Comparison of ENCODE assay signal across 17 cellular contexts in genomic region chr21:44694776-44695175, GRCh38. TPM values are rescaled to one million over a fixed set of nuclear protein-coding genes. Genes with fewer than 3 reads are reported as not detected.
"Had no signal": no experiment of that assay in that cellular context is flagged by ENCODE, and none has a peak within 500 bp of the region (broad histone marks: within the 10 kb centered on the region; RNA-seq: fewer than 3 reads in every experiment).

No MANE protein-coding gene starts in this region.

- H3K4me1 Mint-ChIP-seq: activated B cell treated with CpG ODN at 0.5 μM for 24 hours had no signal

- H3K27ac Mint-ChIP-seq: activated B cell treated with CpG ODN at 0.5 μM for 24 hours; activated CD4-positive, alpha-beta T cell treated with anti-CD3 and anti-CD28 coated beads, Interleukin-2, amount 10 ng/mL, durations not matched to agents 24 days and 14 days; activated T-helper 17 cell treated with anti-CD3 and anti-CD28 coated beads, Interleukin-2, amount 50 U/mL, for 72 hours; endodermal cell had no signal

- H3K9me3 ChIP-seq: pancreas, thyroid gland had no signal

- H3K36me3 ChIP-seq: gastroesophageal sphincter, pancreas, thyroid gland had no signal

- H3K4me3 Mint-ChIP-seq: activated B cell treated with CpG ODN at 0.5 μM for 24 hours; activated CD4-positive, alpha-beta T cell treated with anti-CD3 and anti-CD28 coated beads, Interleukin-2, amount 10 ng/mL, durations not matched to agents 24 days and 14 days; activated T-helper 17 cell treated with anti-CD3 and anti-CD28 coated beads, Interleukin-2, amount 50 U/mL, for 72 hours; endodermal cell had no signal

- H3K9me3 Mint-ChIP-seq: activated T-helper 17 cell treated with anti-CD3 and anti-CD28 coated beads, Interleukin-2, amount 50 U/mL, for 72 hours had no signal

- H3K27me3 ChIP-seq: thyroid gland had no signal

- ATAC-seq: activated T-helper 17 cell treated with anti-CD3 and anti-CD28 coated beads, Interleukin-2, amount 50 U/mL, for 72 hours; gastroesophageal sphincter; pancreas had no signal

- DNase-seq: activated B cell treated with CpG ODN at 0.5 μM for 24 hours; activated CD4-positive, alpha-beta T cell treated with anti-CD3 and anti-CD28 coated beads, Interleukin-2, amount 10 ng/mL, durations not matched to agents 24 days and 14 days; activated naive CD4-positive, alpha-beta T cell treated with anti-CD3 and anti-CD28 coated beads, Interleukin-2, amount 50 U/mL, for 16 hours; endodermal cell; pancreas; stimulated activated CD4-positive, alpha-beta T cell treated with anti-CD3 and anti-CD28 coated beads, Interleukin-12 subunit alpha, Interleukin-12 subunit beta, amount 100 ng/mL, for 4 hours; thyroid gland had no signal

- H3K4me3 ChIP-seq: gastroesophageal sphincter, pancreas, thyroid gland had no signal

- H3K27ac ChIP-seq: gastroesophageal sphincter, pancreas, thyroid gland had no signal

- H3K4me1 ChIP-seq: gastroesophageal sphincter, pancreas, thyroid gland had no signal

RNA-seq across cellular contexts. Expression of gene KRTAP10-12, which starts 2.2 kb away (rescaled TPM):
- total RNA-seq: activated B cell treated with CpG ODN at 0.5 μM for 24 hours; activated CD4-positive, alpha-beta T cell treated with anti-CD3 and anti-CD28 coated beads, Interleukin-2, amount 10 ng/mL, durations not matched to agents 24 days and 14 days; activated T-helper 17 cell treated with anti-CD3 and anti-CD28 coated beads, Interleukin-2, amount 50 U/mL, for 72 hours; astrocyte; bronchial epithelial cell; chondrocyte; dermis microvascular lymphatic vessel endothelial cell; endodermal cell; epithelial cell of proximal tubule; gastroesophageal sphincter; lung microvascular endothelial cell; pancreas; T-helper 2 cell treated with Interferon-gamma antibody and Interleukin-4, amounts not matched to agents 100 ng/mL and 5 ng/mL, for 36 hours; thyroid gland had no signal
- polyA plus RNA-seq: adipose tissue, pancreas had no signal

RNA-seq across cellular contexts. Expression of gene KRTAP12-1, which starts 12.8 kb away (rescaled TPM):
- total RNA-seq: activated B cell treated with CpG ODN at 0.5 μM for 24 hours; activated CD4-positive, alpha-beta T cell treated with anti-CD3 and anti-CD28 coated beads, Interleukin-2, amount 10 ng/mL, durations not matched to agents 24 days and 14 days; activated T-helper 17 cell treated with anti-CD3 and anti-CD28 coated beads, Interleukin-2, amount 50 U/mL, for 72 hours; astrocyte; bronchial epithelial cell; chondrocyte; dermis microvascular lymphatic vessel endothelial cell; endodermal cell; epithelial cell of proximal tubule; gastroesophageal sphincter; lung microvascular endothelial cell; pancreas; T-helper 2 cell treated with Interferon-gamma antibody and Interleukin-4, amounts not matched to agents 100 ng/mL and 5 ng/mL, for 36 hours had no signal
- polyA plus RNA-seq: adipose tissue, pancreas had no signal

RNA-seq across cellular contexts. Expression of gene TSPEAR, which starts 16.6 kb away (rescaled TPM):
- total RNA-seq: activated B cell treated with CpG ODN at 0.5 μM for 24 hours; activated CD4-positive, alpha-beta T cell treated with anti-CD3 and anti-CD28 coated beads, Interleukin-2, amount 10 ng/mL, durations not matched to agents 24 days and 14 days; astrocyte; bronchial epithelial cell; epithelial cell of proximal tubule; gastroesophageal sphincter; T-helper 2 cell treated with Interferon-gamma antibody and Interleukin-4, amounts not matched to agents 100 ng/mL and 5 ng/mL, for 36 hours had no signal

RNA-seq across cellular contexts. Expression of gene KRTAP12-2, which starts 28.0 kb away (rescaled TPM):
- total RNA-seq: activated B cell treated with CpG ODN at 0.5 μM for 24 hours; activated CD4-positive, alpha-beta T cell treated with anti-CD3 and anti-CD28 coated beads, Interleukin-2, amount 10 ng/mL, durations not matched to agents 24 days and 14 days; activated T-helper 17 cell treated with anti-CD3 and anti-CD28 coated beads, Interleukin-2, amount 50 U/mL, for 72 hours; astrocyte; bronchial epithelial cell; chondrocyte; dermis microvascular lymphatic vessel endothelial cell; endodermal cell; epithelial cell of proximal tubule; gastroesophageal sphincter; lung microvascular endothelial cell; pancreas; T-helper 2 cell treated with Interferon-gamma antibody and Interleukin-4, amounts not matched to agents 100 ng/mL and 5 ng/mL, for 36 hours had no signal
- polyA plus RNA-seq: pancreas had no signal

RNA-seq across cellular contexts. Expression of gene KRTAP12-3, which starts 37.0 kb away (rescaled TPM):
- total RNA-seq: activated B cell treated with CpG ODN at 0.5 μM for 24 hours; activated CD4-positive, alpha-beta T cell treated with anti-CD3 and anti-CD28 coated beads, Interleukin-2, amount 10 ng/mL, durations not matched to agents 24 days and 14 days; activated T-helper 17 cell treated with anti-CD3 and anti-CD28 coated beads, Interleukin-2, amount 50 U/mL, for 72 hours; astrocyte; bronchial epithelial cell; chondrocyte; dermis microvascular lymphatic vessel endothelial cell; endodermal cell; epithelial cell of proximal tubule; gastroesophageal sphincter; lung microvascular endothelial cell; pancreas; T-helper 2 cell treated with Interferon-gamma antibody and Interleukin-4, amounts not matched to agents 100 ng/mL and 5 ng/mL, for 36 hours; thyroid gland had no signal
- polyA plus RNA-seq: adipose tissue, pancreas had no signal
